Comparison of ENCODE assay signal across 9 cellular contexts in genomic region chr6:11921017-11921438, GRCh38.
DNase-seq lines count a peak whose midpoint lies in the region; ATAC-seq and TF ChIP-seq lines count a peak whose summit lies in the region.
"Had no signal": no experiment of that assay in that cellular context is flagged by ENCODE, and none has a peak within 500 bp of the region (broad histone marks: within the 10 kb centered on the region; RNA-seq: fewer than 3 reads in every experiment).

No MANE protein-coding gene starts in this region.

- no peaks in the 10 kb centered on the region for H3K36me3 Mint-ChIP-seq in endothelial cell (ENCODE audit: low read depth, unreplicated experiment)

- H3K27ac Mint-ChIP-seq in endothelial cell (ENCODE audit: unreplicated experiment) = no peak overlapping the region

- peak; percentile 90 for DNase-seq in ELF-1 (ENCODE audit: low read depth, low spot score)
- peak; percentile 65 for DNase-seq in T1000 (lab: John Stamatoyannopoulos, UW)
- DNase-seq in Right ventricle myocardium superior = peak; percentile 67
- peak; percentile 17 for DNase-seq in pulmonary artery endothelial cell (ENCODE audit: low read depth, low spot score)
- no peak for DNase-seq in endothelial cell (ENCODE audit: low spot score)
- DNase-seq in activated gamma-delta T cell (lab: John Stamatoyannopoulos, UW) = no peak
- DNase-seq in NCI-H1436 treated with DMSO at 0.1 percent for 48 hours (lab: John Stamatoyannopoulos, UW) = no peak
- DNase-seq: central memory CD4-positive, alpha-beta T cell had no signal

- no peak for TF ChIP-seq CTCF in endothelial cell (IDR thresholded peaks at IDR 0.05; ENCODE audit: unreplicated experiment)

- no peaks in the 10 kb centered on the region for H3K9me3 Mint-ChIP-seq in endothelial cell (ENCODE audit: unreplicated experiment)

- H3K27me3 Mint-ChIP-seq in endothelial cell (ENCODE audit: unreplicated experiment) = no peaks in the 10 kb centered on the region

- intact Hi-C loops in Right ventricle myocardium superior (cut with DNase I) = no loop called here

- ATAC-seq in Right ventricle myocardium superior (ENCODE audit: poor library complexity) (peak; percentile 89), HG03460 (IDR thresholded peaks at IDR 0.05; ENCODE audit: unreplicated experiment) (no peak)

- H3K4me1 Mint-ChIP-seq in endothelial cell (ENCODE audit: unreplicated experiment) = no peaks in the 10 kb centered on the region

- no peak overlapping the region for H3K4me3 Mint-ChIP-seq in endothelial cell (ENCODE audit: unreplicated experiment)

Comparison
In these comparisons a context has a peak if more than half of its experiments do, and no peak if none do; other contexts are left out.
1. DNase-seq: peak in ELF-1 (single experiment), T1000 (single experiment), Right ventricle myocardium superior (single experiment) and pulmonary artery endothelial cell (single experiment); none in endothelial cell (single experiment), activated gamma-delta T cell (single experiment) and NCI-H1436 treated with DMSO at 0.1 percent for 48 hours (single experiment).